Comparison of ENCODE assay signal across 9 cellular contexts in genomic region chr16:66539628-66540469, GRCh38. TPM values are rescaled to one million over a fixed set of nuclear protein-coding genes. Genes with fewer than 3 reads are reported as not detected.
DNase-seq lines count a peak whose midpoint lies in the region; ATAC-seq and TF ChIP-seq lines count a peak whose summit lies in the region.
"Had no signal": no experiment of that assay in that cellular context is flagged by ENCODE, and none has a peak within 500 bp of the region (broad histone marks: within the 10 kb centered on the region; RNA-seq: fewer than 3 reads in every experiment).

No MANE protein-coding gene starts in this region.

- H3K27me3 ChIP-seq in left lung, result no peaks in the 10 kb centered on the region

- H3K4me3 ChIP-seq in Jurkat, Clone E6-1 (ENCODE audit: low read length), result no peak overlapping the region
- H3K4me3 ChIP-seq in epithelial cell of proximal tubule (ENCODE audit: low read depth, low read length), result no peak overlapping the region
- no peak overlapping the region for H3K4me3 ChIP-seq in left lung

- peaks cover 0 to 38% of the 10 kb centered on the region in 2 donors for H3K36me3 ChIP-seq in left lung

- H3K27ac ChIP-seq in left lung, result peak overlapping the region in 1 of 2 donors; percentile 41

- H3K9me3 ChIP-seq in left lung, result no peaks in the 10 kb centered on the region

- H3K4me1 ChIP-seq in left lung, result peaks cover 0 to 21% of the 10 kb centered on the region in 2 donors

- TF ChIP-seq CTCF in epithelial cell of proximal tubule (conservative IDR thresholded peaks at IDR 0.05; ENCODE audit: low read depth, low read length) (no peak), left lung (IDR thresholded peaks at IDR 0.05) (no peak)

- intact Hi-C loops in left lung (cut with DNase I), result no loop called here

- ATAC-seq in GM19468 (IDR thresholded peaks at IDR 0.05; ENCODE audit: extremely low read depth, unreplicated experiment) (peak; percentile 50), HG03139 (IDR thresholded peaks at IDR 0.05; ENCODE audit: unreplicated experiment) (no peak), left lung (no peak)

- DNase-seq in DMS53 treated with DMSO at 0.1 percent for 48 hours (lab: John Stamatoyannopoulos, UW; ENCODE audit: unreplicated experiment), result peak; percentile 3
- peak; percentile 63 for DNase-seq in Jurkat, Clone E6-1 (ENCODE audit: low read depth, low spot score)
- DNase-seq in epithelial cell of proximal tubule (ENCODE audit: low read depth), result peak; percentile 80
- DNase-seq in left lung, result no peak
- no peak for DNase-seq in NCI-H1694 treated with DMSO at 0.1 percent for 48 hours (lab: John Stamatoyannopoulos, UW)
- no peak for DNase-seq in NCI-H1092 treated with DMSO at 0.1 percent for 48 hours (lab: John Stamatoyannopoulos, UW)
- DNase-seq: NCI-H446 had no signal

RNA-seq across cellular contexts. Expression of gene TK2, which starts 10.1 kb away (rescaled TPM):
- 16.9 TPM for polyA plus RNA-seq in Jurkat, Clone E6-1 (2012; ENCODE audit: insufficient read depth, insufficient read length)
- total RNA-seq in epithelial cell of proximal tubule (13.7 and 20.1 TPM in 2 replicates), left lung (10 to 100 TPM; 38.4 to 41.2 TPM)

RNA-seq across cellular contexts. Expression of gene CKLF, which starts 12.5 kb away (rescaled TPM):
- 665 TPM for polyA plus RNA-seq in Jurkat, Clone E6-1 (2012; ENCODE audit: insufficient read depth, insufficient read length)
- total RNA-seq in epithelial cell of proximal tubule (136 and 159 TPM in 2 replicates), left lung (10 to 100 TPM; 42.3 to 66.3 TPM)

RNA-seq across cellular contexts. Expression of gene CMTM1, which starts 26.4 kb away (rescaled TPM):
- 17.6 TPM for polyA plus RNA-seq in Jurkat, Clone E6-1 (2012; ENCODE audit: insufficient read depth, insufficient read length)
- total RNA-seq in epithelial cell of proximal tubule, result 4.3 and 5.0 TPM in 2 replicates
- 10 to 100 TPM in 1 of 2 donors, 1 to 10 TPM in 1; 5.7 to 10.0 TPM for total RNA-seq in left lung

RNA-seq across cellular contexts. Expression of gene CMTM2, which starts 39.4 kb away (rescaled TPM):
- 2.6 TPM for polyA plus RNA-seq in Jurkat, Clone E6-1 (2012; ENCODE audit: insufficient read depth, insufficient read length)
- total RNA-seq in epithelial cell of proximal tubule (0.29 and 1.8 TPM in 2 replicates), left lung (1 to 10 TPM in 1 of 2 donors, under 1 TPM in 1; 0.52 to 5.4 TPM)

Comparison
In these comparisons a context has a peak if more than half of its experiments do, and no peak if none do; other contexts are left out.
1. DNase-seq: peak in DMS53 treated with DMSO at 0.1 percent for 48 hours (single experiment), Jurkat, Clone E6-1 (single experiment) and epithelial cell of proximal tubule (single experiment); none in left lung (0 of 2), NCI-H1694 treated with DMSO at 0.1 percent for 48 hours (single experiment) and NCI-H1092 treated with DMSO at 0.1 percent for 48 hours (single experiment).